Comparison of ENCODE assay signal across 13 cellular contexts in the genomic region with DNA sequence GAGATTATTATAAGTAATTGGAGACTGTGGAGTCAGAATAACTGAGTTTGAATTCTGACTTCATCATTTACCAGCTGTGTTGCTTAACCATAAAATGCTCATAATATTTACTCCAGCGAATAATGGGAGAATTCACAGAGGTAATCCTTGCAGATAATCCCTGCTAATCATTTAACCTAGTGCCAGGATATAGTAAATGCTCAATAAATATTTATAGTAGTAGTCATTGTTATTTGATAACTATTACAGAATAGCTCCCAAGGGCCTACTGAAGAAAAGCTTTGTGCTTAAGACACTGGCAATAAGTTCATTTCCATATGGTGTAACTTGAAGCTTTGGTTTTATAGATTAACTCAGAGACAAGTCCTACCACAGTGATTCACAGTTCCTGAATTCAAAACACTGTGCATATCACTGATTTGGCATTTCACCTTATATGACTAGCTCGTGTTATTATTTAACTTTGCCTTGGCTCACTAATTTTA.
DNase-seq lines count a peak whose midpoint lies in the region; ATAC-seq and TF ChIP-seq lines count a peak whose summit lies in the region.
"Had no signal": no experiment of that assay in that cellular context is flagged by ENCODE, and none has a peak within 500 bp of the region (broad histone marks: within the 10 kb centered on the region; RNA-seq: fewer than 3 reads in every experiment).

No MANE protein-coding gene starts in this region.

- in situ Hi-C loops in mammary epithelial cell (cut with MboI; ENCODE audit: low sequenced_read_pairs in 2 of 2) = loop anchor here in 1 of 2 donors (25.0 kb wide), 1 partner anchor 502 kb away; no protein-coding TSS in a partner anchor

- intact Hi-C loops in mammary epithelial cell (cut with micrococcal nuclease) = no loop called here

- H3K9me3 ChIP-seq in mammary epithelial cell (replicated peaks; ENCODE audit: insufficient read depth, low read length) = no peaks in the 10 kb centered on the region
- no peaks in the 10 kb centered on the region for H3K9me3 ChIP-seq in smooth muscle cell (replicated peaks; ENCODE audit: low read depth)
- H3K9me3 ChIP-seq: thoracic aorta had no signal

- TF ChIP-seq CTCF in mammary epithelial cell (conservative IDR thresholded peaks at IDR 0.05 in 1 of 2, IDR thresholded peaks at IDR 0.05 in 1 of 2; ENCODE audit: extremely low read depth in 1 of 2, insufficient read depth in 1 of 2, low read depth in 1 of 2, low read length in 2 of 2) (no peak), smooth muscle cell (IDR thresholded peaks at IDR 0.05; ENCODE audit: borderline replicate concordance, insufficient read depth, poor library complexity, severe bottlenecking) (no peak)

- H3F3A ChIP-seq in smooth muscle cell (ENCODE audit: low read depth) = no peaks in the 10 kb centered on the region

- no peaks in the 10 kb centered on the region for H3K4me1 ChIP-seq in mammary epithelial cell (ENCODE audit: insufficient read depth, low read length)
- H3K4me1 ChIP-seq in smooth muscle cell (ENCODE audit: low read depth) = no peaks in the 10 kb centered on the region

- 66% methylated on average over 2 of the region's 2 CpGs for WGBS in mammary epithelial cell (ENCODE audit: low coverage, missing lambda C conversion rate)
- WGBS in smooth muscle cell (ENCODE audit: low lambda C conversion rate) = 33% methylated on average over 2 of the region's 2 CpGs

- H3K36me3 ChIP-seq in mammary epithelial cell (ENCODE audit: insufficient read depth, low read length) = no peaks in the 10 kb centered on the region
- no peaks in the 10 kb centered on the region for H3K36me3 ChIP-seq in smooth muscle cell (ENCODE audit: low read depth)
- H3K36me3 ChIP-seq: thoracic aorta had no signal

- H3K9ac ChIP-seq in mammary epithelial cell (ENCODE audit: insufficient read depth, low read length) = no peak overlapping the region
- H3K9ac ChIP-seq in smooth muscle cell (ENCODE audit: low read depth) = no peak overlapping the region

- H3K27me3 ChIP-seq in mammary epithelial cell (ENCODE audit: insufficient read depth, low read length) = no peaks in the 10 kb centered on the region
- H3K27me3 ChIP-seq in smooth muscle cell (ENCODE audit: low read depth) = no peaks in the 10 kb centered on the region

- CTCF ChIA-PET in mammary epithelial cell (lab: Charles Lee; ENCODE audit: low non-redundant PET) = no interaction called here

- no peak overlapping the region for H2AFZ ChIP-seq in mammary epithelial cell (ENCODE audit: low read depth, low read length)
- H2AFZ ChIP-seq in smooth muscle cell (ENCODE audit: low read depth) = no peak overlapping the region

- H4K20me1 ChIP-seq in mammary epithelial cell (ENCODE audit: insufficient read depth, low read length) (no peaks in the 10 kb centered on the region), smooth muscle cell (ENCODE audit: low read depth) (no peaks in the 10 kb centered on the region)

- H3K4me3 ChIP-seq in mammary epithelial cell (replicated peaks in 1 of 3; ENCODE audit: insufficient read depth in 1 of 3, low read depth in 2 of 3, low read length in 3 of 3) (no peak overlapping the region), smooth muscle cell (no peak overlapping the region)
- H3K4me3 ChIP-seq: thoracic aorta had no signal

- ATAC-seq in GM19324 (IDR thresholded peaks at IDR 0.05; ENCODE audit: low FRiP score, unreplicated experiment) = peak; percentile 79
- peak; percentile 68 for ATAC-seq in HG03342 (IDR thresholded peaks at IDR 0.05; ENCODE audit: unreplicated experiment)
- ATAC-seq in GM21529 (IDR thresholded peaks at IDR 0.05; ENCODE audit: unreplicated experiment) = no peak
- no peak for ATAC-seq in HG03025 (IDR thresholded peaks at IDR 0.05; ENCODE audit: low FRiP score, unreplicated experiment)
- ATAC-seq: activated CD4-positive, CD25-positive, alpha-beta regulatory T cell treated with anti-CD3 and anti-CD28 coated beads, Interleukin-2, amount 50 U/mL, for 24 hours had no signal

- no TSS peak for BruUV-seq in mammary epithelial cell (replicated peaks; lab: Mats Ljungman, UMichigan)

- DNase-seq in mammary epithelial cell = peak; percentile 74
- DNase-seq in smooth muscle cell (lab: John Stamatoyannopoulos, UW; ENCODE audit: unreplicated experiment) = no peak
- no peak for DNase-seq in HT-29 (ENCODE audit: low spot score)
- DNase-seq: activated naive CD8-positive, alpha-beta T cell treated with anti-CD3 and anti-CD28 coated beads for 36 hours; foreskin melanocyte; midbrain; MM.1S had no signal

- peak overlapping the region; percentile 22 for H3K4me2 ChIP-seq in mammary epithelial cell (ENCODE audit: insufficient read depth, low read depth, low read length)
- H3K4me2 ChIP-seq in smooth muscle cell = peak overlapping the region; percentile 45

- H3K27ac ChIP-seq in mammary epithelial cell (ENCODE audit: insufficient read depth, low read depth, low read length) = no peak overlapping the region
- H3K27ac ChIP-seq in smooth muscle cell (ENCODE audit: low read depth) = peak overlapping the region; percentile 32
- H3K27ac ChIP-seq: thoracic aorta had no signal

- H3K79me2 ChIP-seq in mammary epithelial cell (ENCODE audit: insufficient read depth, low read length) (no peaks in the 10 kb centered on the region), smooth muscle cell (ENCODE audit: low read depth) (no peaks in the 10 kb centered on the region)

- dilution Hi-C loops in mammary epithelial cell (cut with HindIII; ENCODE audit: low sequenced_read_pairs) = no loop called here

Comparison
In these comparisons a context has a peak if more than half of its experiments do, and no peak if none do; other contexts are left out.
1. ATAC-seq: peak in GM19324 (single experiment) and HG03342 (single experiment); none in GM21529 (single experiment) and HG03025 (single experiment).